ENCODE assay signal across 9 cellular contexts in the genomic region with DNA sequence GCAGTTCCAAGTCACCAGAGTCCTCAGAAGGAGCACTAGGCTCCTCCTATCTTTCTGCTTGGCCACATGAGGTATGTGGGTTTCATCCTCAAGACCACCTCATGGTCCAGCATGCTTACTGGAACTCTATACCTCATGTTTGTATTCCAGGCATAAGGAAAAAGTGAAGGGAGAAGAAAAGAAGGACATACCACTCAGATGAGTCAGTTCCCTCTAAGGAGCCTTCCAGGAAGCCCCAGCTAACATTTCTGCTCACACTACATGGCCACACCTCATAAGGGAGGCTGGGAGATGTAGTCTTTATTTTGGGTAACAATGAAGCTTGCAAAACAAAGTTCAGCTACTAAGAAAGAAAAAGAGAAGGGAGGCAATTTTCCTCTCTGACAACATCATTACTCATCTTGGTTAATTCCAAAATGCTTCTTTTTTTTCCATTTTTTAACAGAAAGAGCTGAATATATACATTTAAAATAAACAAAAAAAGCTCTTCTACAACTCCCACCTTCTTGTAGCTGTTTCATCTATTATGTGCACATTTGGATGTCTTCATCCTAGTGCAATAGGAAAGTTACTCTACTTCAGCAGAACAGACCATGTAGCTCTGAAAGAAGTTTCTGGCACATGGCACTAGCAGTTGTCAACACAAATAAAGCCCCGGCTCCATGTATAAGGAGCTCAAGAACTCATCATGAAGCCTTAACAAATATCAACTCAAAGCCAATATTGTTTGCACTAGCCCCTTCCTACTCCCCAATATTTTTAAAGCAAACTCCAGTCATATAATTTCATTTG.
DNase-seq lines count a peak whose midpoint lies in the region; ATAC-seq, FAIRE-seq and TF ChIP-seq lines count a peak whose summit lies in the region.
"Had no signal": no experiment of that assay in that cellular context is flagged by ENCODE, and none has a peak within 500 bp of the region (broad histone marks: within the 10 kb centered on the region; RNA-seq: fewer than 3 reads in every experiment).

No MANE protein-coding gene starts in this region.

- H3K9me2 ChIP-seq in MM.1S (replicated peaks; ENCODE audit: insufficient read depth, low read length): no peaks in the 10 kb centered on the region

- no peak overlapping the region for H3K27ac ChIP-seq in MM.1S (ENCODE audit: low read length)

- no peaks in the 10 kb centered on the region for H3K27me3 ChIP-seq in MM.1S (replicated peaks; ENCODE audit: insufficient read depth, low read length)

- H4K20me1 ChIP-seq in MM.1S (ENCODE audit: insufficient read depth, low read length): no peaks in the 10 kb centered on the region

- no peak for ATAC-seq in HG02852 (IDR thresholded peaks at IDR 0.05; ENCODE audit: unreplicated experiment)

- H3K36me3 ChIP-seq in MM.1S (replicated peaks; ENCODE audit: insufficient read depth, low read length): no peaks in the 10 kb centered on the region

- no peaks in the 10 kb centered on the region for H3K9me3 ChIP-seq in MM.1S (replicated peaks; ENCODE audit: insufficient read depth, low read length)

- H3K4me1 ChIP-seq in MM.1S (ENCODE audit: low read length): no peaks in the 10 kb centered on the region

- H3F3A ChIP-seq in MM.1S (ENCODE audit: insufficient read depth, low read length): no peaks in the 10 kb centered on the region

- TF ChIP-seq POLR2A in H54 (IDR thresholded peaks at IDR 0.05; ENCODE audit: low read depth, low read length): no peak

- H3K79me2 ChIP-seq in MM.1S (ENCODE audit: low read length): no peaks in the 10 kb centered on the region

- H3K4me3 ChIP-seq in fibroblast of mammary gland (ENCODE audit: control insufficient read depth, low read depth, low read length) (no peak overlapping the region), skeletal muscle cell (ENCODE audit: low read depth, low read length) (no peak overlapping the region), MM.1S (ENCODE audit: low read length) (no peak overlapping the region)

- TF ChIP-seq CTCF in fibroblast of mammary gland (conservative IDR thresholded peaks at IDR 0.05; ENCODE audit: control insufficient read depth, insufficient read depth, low read depth, low read length) (no peak), MM.1S (IDR thresholded peaks at IDR 0.05; ENCODE audit: low read length) (no peak)

- DNase-seq in H54 (ENCODE audit: insufficient read length, low spot score): peak; percentile 51
- peak; percentile 68 for DNase-seq in RKO (ENCODE audit: low spot score)
- DNase-seq in fibroblast of mammary gland (ENCODE audit: low read depth): peak; percentile 98
- DNase-seq in skeletal muscle cell (ENCODE audit: low read depth): peak; percentile 94
- DNase-seq in NCI-H345 (lab: John Stamatoyannopoulos, UW): no peak
- no peak for DNase-seq in MM.1S
- DNase-seq in NCI-H1694 (lab: John Stamatoyannopoulos, UW): no peak
- DNase-seq: activated CD4-positive, alpha-beta T cell treated with anti-CD3 and anti-CD28 coated beads for 1 hour had no signal

- H2AFZ ChIP-seq in MM.1S (ENCODE audit: low read length): no peak overlapping the region

- peak; percentile 91 for FAIRE-seq in H54 (lab: Jason Lieb, UNC)

- H3K4me2 ChIP-seq in MM.1S (ENCODE audit: low read depth, low read length): no peak overlapping the region

- H3K9ac ChIP-seq in MM.1S (ENCODE audit: low read length): no peak overlapping the region

Comparison
In these comparisons a context has a peak if more than half of its experiments do, and no peak if none do; other contexts are left out.
1. DNase-seq: peak in H54 (single experiment), RKO (single experiment), fibroblast of mammary gland (single experiment) and skeletal muscle cell (single experiment); none in NCI-H345 (single experiment), MM.1S (single experiment) and NCI-H1694 (single experiment).